9 cellular contexts compared by ENCODE assay signal in genomic region chr12:64181504-64182291, GRCh38. TPM values are rescaled to one million over a fixed set of nuclear protein-coding genes. Genes with fewer than 3 reads are reported as not detected.
DNase-seq lines count a peak whose midpoint lies in the region; ATAC-seq, FAIRE-seq and TF ChIP-seq lines count a peak whose summit lies in the region.
"Had no signal": no experiment of that assay in that cellular context is flagged by ENCODE, and none has a peak within 500 bp of the region (broad histone marks: within the 10 kb centered on the region; RNA-seq: fewer than 3 reads in every experiment).

No MANE protein-coding gene starts in this region.

- TF ChIP-seq CTCF in WI38 (IDR thresholded peaks at IDR 0.05; ENCODE audit: low read depth, low read length), result peak; percentile 39
- peak; percentile 46 to 76 (median 66) for TF ChIP-seq CTCF in heart left ventricle (IDR thresholded peaks at IDR 0.05)
- peak; percentile 66 for TF ChIP-seq CTCF in retinal pigment epithelial cell (conservative IDR thresholded peaks at IDR 0.05; ENCODE audit: low read depth, low read length)

- no peaks in the 10 kb centered on the region for H3K36me3 ChIP-seq in heart left ventricle

- TF ChIP-seq POLR2A in heart left ventricle (IDR thresholded peaks at IDR 0.05) (no peak), GM12891 (IDR thresholded peaks at IDR 0.05; ENCODE audit: low read depth, low read length) (no peak)

- peaks cover 0 to 37% (median 5%) of the 10 kb centered on the region in 12 donors for H3K4me1 ChIP-seq in heart left ventricle

- intact Hi-C loops in heart left ventricle (cut with DNase I), result loop anchor here (1.0 to 10.0 kb wide), 6 partner anchors 63 to 337 kb away; partner anchors contain the start of gene SRGAP1 (in 10 of the 10)

- DNase-seq in Daoy (ENCODE audit: low read depth) (peak; percentile 97), LHCN-M2 (ENCODE audit: low read depth) (peak; percentile 98), heart left ventricle (peak in 4 of 5 donors; percentile 40 to 52 (median 48)), retinal pigment epithelial cell (ENCODE audit: low read depth) (peak; percentile 76), GM12891 (ENCODE audit: insufficient read length, low spot score) (no peak)
- DNase-seq: activated B cell treated with CpG ODN at 0.5 μM for 24 hours had no signal

- WGBS in heart left ventricle, 4 donors, result 36 to 49% (median 43%) methylated on average over 3 of the region's 3 CpGs

- ATAC-seq in heart left ventricle, result peak; percentile 88 to 92 (median 88)
- no peak for ATAC-seq in HG02678 (IDR thresholded peaks at IDR 0.05; ENCODE audit: unreplicated experiment)
- no peak for ATAC-seq in GM21737 (IDR thresholded peaks at IDR 0.05; ENCODE audit: unreplicated experiment)

- H3K27me3 ChIP-seq in heart left ventricle, result no peaks in the 10 kb centered on the region

- H3K27ac ChIP-seq in heart left ventricle, result peak overlapping the region in 6 of 12 donors; percentile 0 to 77 (median 48)

- FAIRE-seq in GM12891 (lab: Jason Lieb, UNC), result no peak

- H3K9me3 ChIP-seq in heart left ventricle, result no peaks in the 10 kb centered on the region

- H3K4me3 ChIP-seq in WI38 (ENCODE audit: low read depth, low read length), result peak overlapping the region; percentile 19; the same call in 1 of the 2 replicates
- peak overlapping the region in 1 of 12 donors; percentile 8 for H3K4me3 ChIP-seq in heart left ventricle
- H3K4me3 ChIP-seq in retinal pigment epithelial cell (ENCODE audit: low read length), result no peak overlapping the region

TF ChIP-seq in GM12891, 5 proteins besides CTCF, POLR2A, EP300 and RAD21:
- TF ChIP-seq POU2F2 (IDR thresholded peaks at IDR 0.05; ENCODE audit: low read depth, low read length), result no peak
- no peak for TF ChIP-seq POLR2AphosphoS5 (IDR thresholded peaks at IDR 0.05; ENCODE audit: low read depth, low read length)
- TF ChIP-seq SPI1 (IDR thresholded peaks at IDR 0.05; ENCODE audit: low read depth, low read length), result no peak
- no peak for TF ChIP-seq TAF1 (IDR thresholded peaks at IDR 0.05; ENCODE audit: low read depth, low read length)
- no peak for TF ChIP-seq PAX5 (IDR thresholded peaks at IDR 0.05; ENCODE audit: insufficient read depth, low read length, severe bottlenecking)

RNA-seq across cellular contexts. Expression of gene KICS2, which starts 40.4 kb away (rescaled TPM):
- total RNA-seq in Daoy (2014; rRNA removed; shearing (Covaris generic)), result 7.4 and 12.1 TPM in 2 replicates
- total RNA-seq in LHCN-M2 (2014; rRNA removed), result 6.0 and 9.4 TPM in 2 replicates
- 1.9 TPM for polyA plus RNA-seq in LHCN-M2 (2012)
- total RNA-seq in heart left ventricle, result 1 to 10 TPM; 3.0 to 6.7 (median 5.1) TPM
- polyA plus RNA-seq in heart left ventricle, result 1 to 10 TPM; 1.8 to 3.7 TPM
- 4.3 TPM for polyA plus RNA-seq in GM12891 (2012; ENCODE audit: low read depth, missing spikeins)

Comparison
In these comparisons a context has a peak if more than half of its experiments do, and no peak if none do; other contexts are left out.
1. ATAC-seq: peak in heart left ventricle (4 of 4); none in HG02678 (single experiment) and GM21737 (single experiment).
2. Peak in every context shown above with its lines, with median percentiles within 50 percentile points of each other: CTCF ChIP-seq.